ENCODE assay signal across 2 cellular contexts in genomic region chr15:73695773-73696640, GRCh38.
TF ChIP-seq lines count a peak whose summit lies in the region.

No MANE protein-coding gene starts in this region.

TF ChIP-seq in HCT116, 20 proteins besides CTCF, POLR2A, EP300 and RAD21 (continued from another document):
- TF ChIP-seq REST (IDR thresholded peaks at IDR 0.05; ENCODE audit: low read depth), result no peak
- TF ChIP-seq, protein P1, sequence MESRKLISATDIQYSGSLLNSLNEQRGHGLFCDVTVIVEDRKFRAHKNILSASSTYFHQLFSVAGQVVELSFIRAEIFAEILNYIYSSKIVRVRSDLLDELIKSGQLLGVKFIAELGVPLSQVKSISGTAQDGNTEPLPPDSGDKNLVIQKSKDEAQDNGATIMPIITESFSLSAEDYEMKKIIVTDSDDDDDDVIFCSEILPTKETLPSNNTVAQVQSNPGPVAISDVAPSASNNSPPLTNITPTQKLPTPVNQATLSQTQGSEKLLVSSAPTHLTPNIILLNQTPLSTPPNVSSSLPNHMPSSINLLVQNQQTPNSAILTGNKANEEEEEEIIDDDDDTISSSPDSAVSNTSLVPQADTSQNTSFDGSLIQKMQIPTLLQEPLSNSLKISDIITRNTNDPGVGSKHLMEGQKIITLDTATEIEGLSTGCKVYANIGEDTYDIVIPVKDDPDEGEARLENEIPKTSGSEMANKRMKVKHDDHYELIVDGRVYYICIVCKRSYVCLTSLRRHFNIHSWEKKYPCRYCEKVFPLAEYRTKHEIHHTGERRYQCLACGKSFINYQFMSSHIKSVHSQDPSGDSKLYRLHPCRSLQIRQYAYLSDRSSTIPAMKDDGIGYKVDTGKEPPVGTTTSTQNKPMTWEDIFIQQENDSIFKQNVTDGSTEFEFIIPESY (IDR thresholded peaks at IDR 0.05; ENCODE audit: extremely low read depth, insufficient replicate concordance, low read length), result no peak
- no peak for TF ChIP-seq YY1 (IDR thresholded peaks at IDR 0.05; ENCODE audit: extremely low read depth, insufficient replicate concordance, low read depth, low read length)
- no peak for TF ChIP-seq MAX (IDR thresholded peaks at IDR 0.05)
- TF ChIP-seq SRF (IDR thresholded peaks at IDR 0.05; ENCODE audit: low read depth), result no peak
- no peak for TF ChIP-seq ZNF274 (IDR thresholded peaks at IDR 0.05; ENCODE audit: low read depth, low read length)
- no peak for TF ChIP-seq TCF7L2 (IDR thresholded peaks at IDR 0.05; ENCODE audit: borderline replicate concordance, extremely low read depth, insufficient read depth, insufficient read length)
- no peak for TF ChIP-seq POLR2AphosphoS5 (IDR thresholded peaks at IDR 0.05; ENCODE audit: low read depth, low read length)
- TF ChIP-seq FOSL1 (IDR thresholded peaks at IDR 0.05; ENCODE audit: low read depth), result no peak
- no peak for TF ChIP-seq EGR1 (IDR thresholded peaks at IDR 0.05; ENCODE audit: low read depth)
- no peak for TF ChIP-seq EZH2phosphoT487 (IDR thresholded peaks at IDR 0.05; ENCODE audit: borderline replicate concordance)
- no peak for TF ChIP-seq CEBPB (IDR thresholded peaks at IDR 0.05; ENCODE audit: low read depth)
- TF ChIP-seq SP1 (IDR thresholded peaks at IDR 0.05; ENCODE audit: low read depth), result no peak
- no peak for TF ChIP-seq ATF3 (IDR thresholded peaks at IDR 0.05)
- TF ChIP-seq ZFX (IDR thresholded peaks at IDR 0.05), result no peak
- TF ChIP-seq EZH2 (IDR thresholded peaks at IDR 0.05), result no peak

TF ChIP-seq in SK-N-SH, 30 proteins besides CTCF, POLR2A, EP300 and RAD21 (continued from another document):
- TF ChIP-seq, protein P2, sequence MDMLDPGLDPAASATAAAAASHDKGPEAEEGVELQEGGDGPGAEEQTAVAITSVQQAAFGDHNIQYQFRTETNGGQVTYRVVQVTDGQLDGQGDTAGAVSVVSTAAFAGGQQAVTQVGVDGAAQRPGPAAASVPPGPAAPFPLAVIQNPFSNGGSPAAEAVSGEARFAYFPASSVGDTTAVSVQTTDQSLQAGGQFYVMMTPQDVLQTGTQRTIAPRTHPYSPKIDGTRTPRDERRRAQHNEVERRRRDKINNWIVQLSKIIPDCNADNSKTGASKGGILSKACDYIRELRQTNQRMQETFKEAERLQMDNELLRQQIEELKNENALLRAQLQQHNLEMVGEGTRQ (IDR thresholded peaks at IDR 0.05; ENCODE audit: borderline replicate concordance, low read depth, low read length), result no peak
- TF ChIP-seq FOSL2 (IDR thresholded peaks at IDR 0.05; ENCODE audit: borderline replicate concordance, low read depth) (no peak), TEAD4 (IDR thresholded peaks at IDR 0.05; ENCODE audit: borderline replicate concordance, insufficient read depth) (no peak), FOXM1 (IDR thresholded peaks at IDR 0.05; ENCODE audit: low read depth) (no peak)
